ENCODE assay signal across 10 cellular contexts in genomic region chr13:99656843-99657506, GRCh38. TPM values are rescaled to one million over a fixed set of nuclear protein-coding genes. Genes with fewer than 3 reads are reported as not detected.
DNase-seq lines count a peak whose midpoint lies in the region; ATAC-seq, FAIRE-seq and TF ChIP-seq lines count a peak whose summit lies in the region.
"Had no signal": no experiment of that assay in that cellular context is flagged by ENCODE, and none has a peak within 500 bp of the region (broad histone marks: within the 10 kb centered on the region; RNA-seq: fewer than 3 reads in every experiment).

No MANE protein-coding gene starts in this region.

- H2AFZ ChIP-seq in MM.1S (ENCODE audit: low read length): no peak overlapping the region

- no peaks in the 10 kb centered on the region for H3K79me2 ChIP-seq in MM.1S (ENCODE audit: low read length)

- H3K9me3 ChIP-seq in MM.1S (replicated peaks; ENCODE audit: insufficient read depth, low read length) (no peaks in the 10 kb centered on the region), MG63 (no peaks in the 10 kb centered on the region)
- H3K9me3 ChIP-seq: esophagus squamous epithelium, thoracic aorta had no signal

- no peak overlapping the region for H3K27ac ChIP-seq in MM.1S (ENCODE audit: low read length)

- no peaks in the 10 kb centered on the region; the same call in 1 of the 2 replicates for H3F3A ChIP-seq in MM.1S (ENCODE audit: insufficient read depth, low read length)

- no peak overlapping the region for H3K4me2 ChIP-seq in MM.1S (ENCODE audit: low read depth, low read length)

- peak; percentile 90 for FAIRE-seq in G401.6 (lab: Jason Lieb, UNC)

- H3K27me3 ChIP-seq in MM.1S (replicated peaks; ENCODE audit: insufficient read depth, low read length) (no peaks in the 10 kb centered on the region), MG63 (no peaks in the 10 kb centered on the region)
- H3K27me3 ChIP-seq: esophagus squamous epithelium had no signal

- no peak for TF ChIP-seq CTCF in MM.1S (IDR thresholded peaks at IDR 0.05; ENCODE audit: low read length)

- H3K9me3 Mint-ChIP-seq in activated naive CD4-positive, alpha-beta T cell treated with anti-CD3 and anti-CD28 coated beads, Interleukin-2, amount 10 ng/mL, durations not matched to agents 7 days and 5 days: no peaks in the 10 kb centered on the region
- H3K9me3 Mint-ChIP-seq in natural killer cell treated with Interleukin-12 subunit alpha and Interleukin-12 subunit beta and Interleukin-15 and Interleukin-18, amount 100 ng/mL, for 72 hours: no peaks in the 10 kb centered on the region

- H3K9me2 ChIP-seq in MM.1S (replicated peaks; ENCODE audit: insufficient read depth, low read length): no peaks in the 10 kb centered on the region

- peaks cover 55% of the 10 kb centered on the region for H3K4me1 Mint-ChIP-seq in activated naive CD4-positive, alpha-beta T cell treated with anti-CD3 and anti-CD28 coated beads, Interleukin-2, amount 10 ng/mL, durations not matched to agents 7 days and 5 days
- peaks cover 15 to 30% of the 10 kb centered on the region in 2 donors for H3K4me1 Mint-ChIP-seq in natural killer cell treated with Interleukin-12 subunit alpha and Interleukin-12 subunit beta and Interleukin-15 and Interleukin-18, amount 100 ng/mL, for 72 hours (ENCODE audit: low read depth in 2 of 2)

- DNase-seq in MM.1S (peak; percentile 27), left ventricle myocardium superior (no peak), MG63 (no peak)
- peak; percentile 44 for DNase-seq in activated naive CD4-positive, alpha-beta T cell treated with anti-CD3 and anti-CD28 coated beads, Interleukin-2, amount 10 ng/mL, durations not matched to agents 7 days and 5 days
- DNase-seq in natural killer cell treated with Interleukin-12 subunit alpha and Interleukin-12 subunit beta and Interleukin-15 and Interleukin-18, amount 100 ng/mL, for 72 hours (ENCODE audit: low spot score): no peak
- DNase-seq in effector CD8-positive, alpha-beta T cell (lab: John Stamatoyannopoulos, UW): no peak

- H3K4me3 Mint-ChIP-seq in activated naive CD4-positive, alpha-beta T cell treated with anti-CD3 and anti-CD28 coated beads, Interleukin-2, amount 10 ng/mL, durations not matched to agents 7 days and 5 days: peak overlapping the region; percentile 55
- H3K4me3 Mint-ChIP-seq in natural killer cell treated with Interleukin-12 subunit alpha and Interleukin-12 subunit beta and Interleukin-15 and Interleukin-18, amount 100 ng/mL, for 72 hours: peak overlapping the region; percentile 58

- no peaks in the 10 kb centered on the region for H3K4me1 ChIP-seq in MM.1S (ENCODE audit: low read length)

- H3K9ac ChIP-seq in MM.1S (ENCODE audit: low read length): no peak overlapping the region

- H3K36me3 Mint-ChIP-seq in activated naive CD4-positive, alpha-beta T cell treated with anti-CD3 and anti-CD28 coated beads, Interleukin-2, amount 10 ng/mL, durations not matched to agents 7 days and 5 days: no peaks in the 10 kb centered on the region
- H3K36me3 Mint-ChIP-seq in natural killer cell treated with Interleukin-12 subunit alpha and Interleukin-12 subunit beta and Interleukin-15 and Interleukin-18, amount 100 ng/mL, for 72 hours: no peaks in the 10 kb centered on the region

- H4K20me1 ChIP-seq in MM.1S (ENCODE audit: insufficient read depth, low read length): no peaks in the 10 kb centered on the region

- H3K27me3 Mint-ChIP-seq in activated naive CD4-positive, alpha-beta T cell treated with anti-CD3 and anti-CD28 coated beads, Interleukin-2, amount 10 ng/mL, durations not matched to agents 7 days and 5 days: peaks cover 4% of the 10 kb centered on the region
- peaks cover 8 to 9% of the 10 kb centered on the region in 2 donors for H3K27me3 Mint-ChIP-seq in natural killer cell treated with Interleukin-12 subunit alpha and Interleukin-12 subunit beta and Interleukin-15 and Interleukin-18, amount 100 ng/mL, for 72 hours

- intact Hi-C loops in left ventricle myocardium superior (cut with micrococcal nuclease): loop anchor here (2.0 to 10.0 kb wide), 3 partner anchors 258 to 858 kb away; no protein-coding TSS in a partner anchor

- H3K4me3 ChIP-seq in MM.1S (ENCODE audit: low read length) (no peak overlapping the region), MG63 (no peak overlapping the region)

- CTCF ChIA-PET in activated naive CD4-positive, alpha-beta T cell treated with anti-CD3 and anti-CD28 coated beads, Interleukin-2, amount 10 ng/mL, durations not matched to agents 7 days and 5 days (lab: Charles Lee): interaction anchor here (0.6 to 4.0 kb wide), 31 partner anchors 9 to 886 kb away, joined by 3 to 25 read pairs (median 4); partner anchors contain the start of gene ZIC2

- H3K36me3 ChIP-seq in MM.1S (replicated peaks; ENCODE audit: insufficient read depth, low read length) (no peaks in the 10 kb centered on the region), MG63 (no peaks in the 10 kb centered on the region)
- H3K36me3 ChIP-seq: esophagus squamous epithelium, thoracic aorta had no signal

- peak in 1 of 2 donors; percentile 62 for ATAC-seq in natural killer cell treated with Interleukin-12 subunit alpha and Interleukin-12 subunit beta and Interleukin-15 and Interleukin-18, amount 100 ng/mL, for 72 hours
- ATAC-seq in left ventricle myocardium superior (no peak), GM19035 (IDR thresholded peaks at IDR 0.05; ENCODE audit: unreplicated experiment) (no peak)

- peak overlapping the region; percentile 99 for H3K27ac Mint-ChIP-seq in activated naive CD4-positive, alpha-beta T cell treated with anti-CD3 and anti-CD28 coated beads, Interleukin-2, amount 10 ng/mL, durations not matched to agents 7 days and 5 days
- H3K27ac Mint-ChIP-seq in natural killer cell treated with Interleukin-12 subunit alpha and Interleukin-12 subunit beta and Interleukin-15 and Interleukin-18, amount 100 ng/mL, for 72 hours: peak overlapping the region in 1 of 2 donors; percentile 47

RNA-seq across cellular contexts. Expression of gene CLYBL, which starts 50.5 kb away (rescaled TPM):
- total RNA-seq in natural killer cell treated with Interleukin-12 subunit alpha and Interleukin-12 subunit beta and Interleukin-15 and Interleukin-18, amount 100 ng/mL, for 72 hours: 1 to 10 TPM; 2.3 to 3.1 TPM
- 24.5 TPM for total RNA-seq in left ventricle myocardium superior
- 0.05 and 3.1 TPM in 2 replicates for total RNA-seq in MG63 (2014; rRNA removed; shearing (Covaris generic); ENCODE audit: low replicate concordance)

Comparison
In these comparisons a context has a peak if more than half of its experiments do, and no peak if none do; other contexts are left out.
1. DNase-seq: peak in MM.1S (single experiment) and activated naive CD4-positive, alpha-beta T cell treated with anti-CD3 and anti-CD28 coated beads, Interleukin-2, amount 10 ng/mL, durations not matched to agents 7 days and 5 days (single experiment); none in natural killer cell treated with Interleukin-12 subunit alpha and Interleukin-12 subunit beta and Interleukin-15 and Interleukin-18, amount 100 ng/mL, for 72 hours (single experiment), left ventricle myocardium superior (single experiment), MG63 (single experiment) and effector CD8-positive, alpha-beta T cell (single experiment).